Comparison of ENCODE assay signal across 8 cellular contexts in genomic region chr14:68795602-68796417, GRCh38.
A peak's percentile ranks its signal among the peaks of the same experiment; 100 is the strongest.
DNase-seq lines count a peak whose midpoint lies in the region; ATAC-seq and TF ChIP-seq lines count a peak whose summit lies in the region.

No MANE protein-coding gene starts in this region.

- TF ChIP-seq CTCF in fibroblast of mammary gland (conservative IDR thresholded peaks at IDR 0.05; ENCODE audit: control insufficient read depth, insufficient read depth, low read depth, low read length) (peak; percentile 35), nephron (IDR thresholded peaks at IDR 0.05; ENCODE audit: unreplicated experiment in 3 of 3) (peak; percentile 85 to 90 (median 85))

- DNase-seq in AG08396 (ENCODE audit: low spot score), result peak; percentile 79
- DNase-seq in NOMO-1 treated with dmso at 0.1 percent for 144 hours (lab: John Stamatoyannopoulos, UW; ENCODE audit: unreplicated experiment), result peak; percentile 14
- peak; percentile 55 to 73 for DNase-seq in activated T-helper 1 cell treated with anti-CD3 and anti-CD28 coated beads, Interleukin-2, amount 50 U/mL, for 16 hours (ENCODE audit: low read depth in 1 of 2, low spot score in 1 of 2)
- DNase-seq in fibroblast of mammary gland (ENCODE audit: low read depth), result peak; percentile 65
- peak in 36 of 49 donors; percentile 23 to 73 (median 54) for DNase-seq in substantia nigra (lab: John Stamatoyannopoulos, UW)

- H3K4me1 Mint-ChIP-seq in nephron, result peaks cover 17% of the 10 kb centered on the region

- peak; percentile 29 for ATAC-seq in GM18520 (IDR thresholded peaks at IDR 0.05; ENCODE audit: unreplicated experiment)
- ATAC-seq in HG03045 (IDR thresholded peaks at IDR 0.05; ENCODE audit: unreplicated experiment), result peak; percentile 40

- peaks cover 30% of the 10 kb centered on the region for H3K36me3 Mint-ChIP-seq in nephron (ENCODE audit: low read depth)

- peak overlapping the region; percentile 99 to 100 (median 99) for H3K4me3 Mint-ChIP-seq in nephron

- peaks cover 4% of the 10 kb centered on the region for H3K27me3 Mint-ChIP-seq in nephron (ENCODE audit: low read depth)

- peak overlapping the region; percentile 97 to 100 (median 100) for H3K27ac Mint-ChIP-seq in nephron

- H3K4me3 ChIP-seq in fibroblast of mammary gland (ENCODE audit: control insufficient read depth, low read depth, low read length), result peak overlapping the region; percentile 87

- H3K9me3 Mint-ChIP-seq in nephron, result peaks cover 13% of the 10 kb centered on the region

- peak overlapping the region; percentile 88 for H3K27ac ChIP-seq in substantia nigra (ENCODE audit: low read depth, low read length, poor library complexity, severe bottlenecking)

Comparison
In these comparisons a context has a peak if more than half of its experiments do, and no peak if none do; other contexts are left out.
1. Peak in every context shown above with its lines: DNase-seq, ATAC-seq, H3K4me3 ChIP-seq and H3K27ac ChIP-seq.
2. DNase-seq: peak in every context shown above with its lines; median percentile 79 in AG08396; 65 in fibroblast of mammary gland; 64 in activated T-helper 1 cell treated with anti-CD3 and anti-CD28 coated beads, Interleukin-2, amount 50 U/mL, for 16 hours; 54 in substantia nigra; 14 in NOMO-1 treated with dmso at 0.1 percent for 144 hours.